ENCODE assay signal across 21 cellular contexts in the genomic region with DNA sequence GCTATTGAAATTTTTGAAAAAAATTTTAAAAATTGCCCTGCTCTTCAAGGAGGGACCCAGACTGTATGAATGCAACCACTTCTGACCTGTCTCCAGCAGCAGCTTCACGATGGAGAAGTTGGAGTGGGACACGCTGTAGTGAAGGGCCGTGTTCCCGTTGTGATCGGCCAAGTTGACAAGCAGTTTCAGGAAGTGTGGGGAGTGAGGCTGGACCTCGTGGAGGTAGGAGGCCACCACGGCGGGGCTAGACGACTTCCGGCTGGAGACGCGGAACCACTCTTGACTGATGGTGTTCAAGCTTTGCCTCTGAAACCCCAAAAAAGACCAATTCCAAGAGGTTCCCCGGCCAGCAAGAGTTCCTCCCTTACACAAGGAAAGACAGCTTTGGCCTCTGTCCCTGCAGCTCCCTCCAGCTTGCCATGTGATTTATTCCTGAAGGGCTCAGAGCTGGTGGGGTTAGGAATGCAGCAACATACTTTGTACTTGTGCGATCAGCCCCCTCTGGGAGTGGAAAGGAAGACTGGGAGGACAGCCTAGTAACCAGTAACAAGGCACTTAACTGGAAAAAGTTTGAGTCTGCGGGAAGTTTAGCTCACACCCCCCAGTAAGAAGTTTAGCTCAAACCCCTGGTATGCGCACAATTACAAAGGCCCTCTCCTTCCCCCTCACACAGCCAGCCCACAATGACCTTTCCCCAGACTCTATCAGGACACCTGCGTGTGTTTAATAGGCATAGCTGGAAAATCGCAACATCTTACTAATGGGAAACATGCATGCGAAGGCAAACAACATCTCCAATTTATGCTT. TPM values are rescaled to one million over a fixed set of nuclear protein-coding genes. Genes with fewer than 3 reads are reported as not detected.
"Had no signal": no experiment of that assay in that cellular context is flagged by ENCODE, and none has a peak within 500 bp of the region (broad histone marks: within the 10 kb centered on the region; RNA-seq: fewer than 3 reads in every experiment).

No MANE protein-coding gene starts in this region.

- H3K27me3 Mint-ChIP-seq: activated CD8-positive, alpha-beta memory T cell treated with anti-CD3 and anti-CD28 coated beads, Interleukin-2, amount 10 ng/mL, durations not matched to agents 7 days and 5 days had no signal

- H3K36me3 Mint-ChIP-seq: activated CD8-positive, alpha-beta memory T cell treated with anti-CD3 and anti-CD28 coated beads, Interleukin-2, amount 10 ng/mL, durations not matched to agents 7 days and 5 days; activated naive CD4-positive, alpha-beta T cell treated with anti-CD3 and anti-CD28 coated beads, Interleukin-2, amount 50 U/mL, for 72 hours; immature natural killer cell had no signal

- H3K4me1 ChIP-seq: foreskin keratinocyte, lower lobe of right lung, tibial artery had no signal

- H3K4me3 Mint-ChIP-seq: activated CD8-positive, alpha-beta memory T cell treated with anti-CD3 and anti-CD28 coated beads, Interleukin-2, amount 10 ng/mL, durations not matched to agents 7 days and 5 days; dendritic cell treated with granulocyte-macrophage colony-stimulating factor and Interleukin-4, amounts not matched to agents 40 ng/mL and 50 ng/mL, for 4 days; immature natural killer cell had no signal

- H3K9me3 Mint-ChIP-seq: activated naive CD4-positive, alpha-beta T cell treated with anti-CD3 and anti-CD28 coated beads, Interleukin-2, amount 50 U/mL, for 72 hours; dendritic cell treated with granulocyte-macrophage colony-stimulating factor and Interleukin-4, amounts not matched to agents 40 ng/mL and 50 ng/mL, for 4 days; immature natural killer cell had no signal

- H3K27ac ChIP-seq: brain microvascular endothelial cell, foreskin keratinocyte, lower lobe of right lung, tibial artery had no signal

- H3K27me3 ChIP-seq: brain microvascular endothelial cell had no signal

- H3K27ac Mint-ChIP-seq: activated CD8-positive, alpha-beta memory T cell treated with anti-CD3 and anti-CD28 coated beads, Interleukin-2, amount 10 ng/mL, durations not matched to agents 7 days and 5 days; activated naive CD4-positive, alpha-beta T cell treated with anti-CD3 and anti-CD28 coated beads, Interleukin-2, amount 50 U/mL, for 72 hours; dendritic cell treated with granulocyte-macrophage colony-stimulating factor and Interleukin-4, amounts not matched to agents 40 ng/mL and 50 ng/mL, for 4 days; immature natural killer cell had no signal

- DNase-seq: activated CD4-positive, alpha-beta T cell treated with anti-CD3 and anti-CD28 coated beads, Interleukin-2, amount 50 U/mL, for 48 hours; activated CD8-positive, alpha-beta memory T cell treated with anti-CD3 and anti-CD28 coated beads, Interleukin-2, amount 10 ng/mL, durations not matched to agents 7 days and 5 days; activated T-cell treated with anti-CD3 and anti-CD28 coated beads, Interleukin-2, amount 50 U/mL, for 1 hour; brain microvascular endothelial cell; cerebellar nuclear complex; effector memory CD4-positive, alpha-beta T cell; foreskin keratinocyte; glutamatergic neuron; hypothalamus; immature natural killer cell; left cardiac atrium; lower lobe of right lung; retina; small intestine; stimulated activated CD4-positive, alpha-beta T cell treated with anti-CD3 and anti-CD28 coated beads, Interleukin-4, amount 100 ng/mL, for 24 hours; stimulated activated naive CD4-positive, alpha-beta T cell; T-helper 1 cell; T1000; tibial artery had no signal

- H3K4me1 Mint-ChIP-seq: activated CD8-positive, alpha-beta memory T cell treated with anti-CD3 and anti-CD28 coated beads, Interleukin-2, amount 10 ng/mL, durations not matched to agents 7 days and 5 days had no signal

- ATAC-seq: activated CD8-positive, alpha-beta memory T cell treated with anti-CD3 and anti-CD28 coated beads, Interleukin-2, amount 10 ng/mL, durations not matched to agents 7 days and 5 days; activated naive CD4-positive, alpha-beta T cell treated with anti-CD3 and anti-CD28 coated beads, Interleukin-2, amount 50 U/mL, for 72 hours; foreskin keratinocyte; left cardiac atrium; lower lobe of right lung had no signal

- H3K9me3 ChIP-seq: lower lobe of right lung, tibial artery had no signal

RNA-seq across cellular contexts. Expression of a gene that starts 56.0 kb away (rescaled TPM):
- total RNA-seq: activated CD8-positive, alpha-beta memory T cell treated with anti-CD3 and anti-CD28 coated beads, Interleukin-2, amount 10 ng/mL, durations not matched to agents 7 days and 5 days; activated naive CD4-positive, alpha-beta T cell treated with anti-CD3 and anti-CD28 coated beads, Interleukin-2, amount 50 U/mL, for 72 hours had no signal
